ENCODE assay signal across 1 cellular context in the genomic region with DNA sequence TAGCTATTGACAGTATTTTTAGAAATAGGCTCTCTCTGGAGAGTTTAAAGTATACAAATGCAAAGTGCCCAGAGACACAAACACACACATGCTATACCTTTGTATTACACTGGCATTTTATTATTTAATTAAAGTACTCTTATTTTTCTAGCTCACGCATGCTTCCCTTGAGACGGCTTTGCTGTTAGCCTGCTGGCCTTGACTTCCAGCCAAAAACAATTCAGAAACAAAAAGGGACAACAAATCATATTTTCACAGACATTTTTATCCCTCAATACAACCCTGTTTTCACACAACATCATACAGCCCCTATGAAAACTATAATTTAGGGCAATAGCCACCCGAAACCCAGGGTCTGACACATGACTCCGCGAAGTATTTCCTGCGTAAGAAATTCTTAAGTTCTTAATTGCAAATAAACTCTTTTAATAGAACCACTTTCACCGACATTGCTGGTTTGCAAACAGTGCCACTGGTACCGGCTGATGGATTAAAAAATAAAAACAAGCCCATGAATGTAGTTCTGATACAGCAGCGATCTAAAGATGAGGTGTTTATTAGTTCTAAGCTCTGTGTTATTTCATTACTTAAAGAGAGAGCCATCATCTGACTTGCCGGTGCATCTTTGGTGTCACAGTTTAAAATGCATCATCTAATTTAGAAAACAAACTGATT.
TF ChIP-seq lines count a peak whose summit lies in the region.

No MANE protein-coding gene starts in this region.

TF ChIP-seq in SK-N-SH treated with all-trans-retinoic acid at 6 μM for 48 hours, 23 proteins besides CTCF, POLR2A, EP300 and RAD21 (continued from another document):
- no peak for TF ChIP-seq GLIS3 (CRISPR knock-in tag; IDR thresholded peaks at IDR 0.05)
- TF ChIP-seq ARNTL (CRISPR knock-in tag; IDR thresholded peaks at IDR 0.05; ENCODE audit: borderline replicate concordance, low read depth), result no peak
- no peak for TF ChIP-seq OSR1 (CRISPR knock-in tag; IDR thresholded peaks at IDR 0.05)
- no peak for TF ChIP-seq RARB (CRISPR knock-in tag; IDR thresholded peaks at IDR 0.05)
